In genomic region chr22:46026907-46027218, GRCh38 we compare ENCODE assay signal across 9 cellular contexts. TPM values are rescaled to one million over a fixed set of nuclear protein-coding genes. Genes with fewer than 3 reads are reported as not detected.
DNase-seq lines count a peak whose midpoint lies in the region; ATAC-seq and TF ChIP-seq lines count a peak whose summit lies in the region.
"Had no signal": no experiment of that assay in that cellular context is flagged by ENCODE, and none has a peak within 500 bp of the region (broad histone marks: within the 10 kb centered on the region; RNA-seq: fewer than 3 reads in every experiment).

No MANE protein-coding gene starts in this region.

- POLR2A ChIA-PET in Caco-2 (lab: Charles Lee), result interaction anchor here (1.2 kb wide), 1 partner anchor 14 kb away, joined by 3 read pairs; no protein-coding TSS in a partner anchor

- H3K9me3 ChIP-seq in Caco-2, result no peaks in the 10 kb centered on the region
- no peaks in the 10 kb centered on the region for H3K9me3 ChIP-seq in right atrium auricular region

- TF ChIP-seq CTCF in Caco-2 (IDR thresholded peaks at IDR 0.05; ENCODE audit: insufficient read depth in 1 of 2, low read depth in 1 of 2, low read length in 1 of 2, severe bottlenecking in 1 of 2, unreplicated experiment in 1 of 2), result no peak
- no peak for TF ChIP-seq CTCF in right atrium auricular region (IDR thresholded peaks at IDR 0.05)
- TF ChIP-seq CTCF in progenitor cell of endocrine pancreas (IDR thresholded peaks at IDR 0.05; ENCODE audit: unreplicated experiment), result no peak

- DNase-seq in Caco-2, result no peak
- DNase-seq in activated naive CD8-positive, alpha-beta T cell treated with anti-CD3 and anti-CD28 coated beads for 36 hours, result no peak
- DNase-seq in right atrium auricular region (ENCODE audit: low spot score), result no peak
- DNase-seq in progenitor cell of endocrine pancreas (ENCODE audit: low spot score, unreplicated experiment), result no peak
- DNase-seq in AG08396 (ENCODE audit: low spot score), result no peak
- DNase-seq in cortex of kidney (lab: John Stamatoyannopoulos, UW), result no peak
- no peak for DNase-seq in ureter (ENCODE audit: low spot score)
- DNase-seq: activated CD4-positive, alpha-beta memory T cell treated with anti-CD3 and anti-CD28 coated beads for 36 hours had no signal

- H3K4me1 ChIP-seq in Caco-2, result no peaks in the 10 kb centered on the region; the same call in 1 of the 2 replicates
- H3K4me1 ChIP-seq in right atrium auricular region, result peaks cover 0 to 20% of the 10 kb centered on the region in 2 donors

- H3K4me3 ChIP-seq in Caco-2 (ENCODE audit: low read depth, low read length) (peak overlapping the region; percentile 36), right atrium auricular region (peak overlapping the region; percentile 29 to 55)

- H3K36me3 Mint-ChIP-seq in Caco-2 (ENCODE audit: insufficient read depth, unreplicated experiment) (no peaks in the 10 kb centered on the region), progenitor cell of endocrine pancreas (ENCODE audit: insufficient read depth) (no peaks in the 10 kb centered on the region)
- no peaks in the 10 kb centered on the region for H3K36me3 Mint-ChIP-seq in activated naive CD8-positive, alpha-beta T cell treated with anti-CD3 and anti-CD28 coated beads for 36 hours
- H3K36me3 Mint-ChIP-seq: activated CD4-positive, alpha-beta memory T cell treated with anti-CD3 and anti-CD28 coated beads for 36 hours had no signal

- no peaks in the 10 kb centered on the region for H3K36me3 ChIP-seq in Caco-2 (ENCODE audit: control insufficient read depth, insufficient read depth, low read length)
- H3K36me3 ChIP-seq in right atrium auricular region, result no peaks in the 10 kb centered on the region

- no peaks in the 10 kb centered on the region for H3K27me3 ChIP-seq in Caco-2 (replicated peaks; ENCODE audit: control insufficient read depth, insufficient read depth, low read length)
- no peaks in the 10 kb centered on the region for H3K27me3 ChIP-seq in right atrium auricular region

- peak overlapping the region; percentile 76 to 80 for H3K27ac ChIP-seq in right atrium auricular region

- H3K27ac Mint-ChIP-seq in Caco-2 (ENCODE audit: unreplicated experiment) (no peak overlapping the region), progenitor cell of endocrine pancreas (no peak overlapping the region)
- no peak overlapping the region for H3K27ac Mint-ChIP-seq in activated naive CD8-positive, alpha-beta T cell treated with anti-CD3 and anti-CD28 coated beads for 36 hours
- H3K27ac Mint-ChIP-seq: activated CD4-positive, alpha-beta memory T cell treated with anti-CD3 and anti-CD28 coated beads for 36 hours had no signal

- no peaks in the 10 kb centered on the region for H3K9me3 Mint-ChIP-seq in Caco-2 (ENCODE audit: unreplicated experiment)
- no peaks in the 10 kb centered on the region for H3K9me3 Mint-ChIP-seq in activated naive CD8-positive, alpha-beta T cell treated with anti-CD3 and anti-CD28 coated beads for 36 hours
- H3K9me3 Mint-ChIP-seq in progenitor cell of endocrine pancreas (ENCODE audit: low read depth), result no peaks in the 10 kb centered on the region
- H3K9me3 Mint-ChIP-seq: activated CD4-positive, alpha-beta memory T cell treated with anti-CD3 and anti-CD28 coated beads for 36 hours had no signal

- H3K4me3 Mint-ChIP-seq in Caco-2 (ENCODE audit: unreplicated experiment) (peak overlapping the region; percentile 58), progenitor cell of endocrine pancreas (ENCODE audit: low read depth) (peak overlapping the region; percentile 72)
- peak overlapping the region; percentile 40 for H3K4me3 Mint-ChIP-seq in activated naive CD8-positive, alpha-beta T cell treated with anti-CD3 and anti-CD28 coated beads for 36 hours
- H3K4me3 Mint-ChIP-seq: activated CD4-positive, alpha-beta memory T cell treated with anti-CD3 and anti-CD28 coated beads for 36 hours had no signal

- peaks cover 14% of the 10 kb centered on the region for H3K27me3 Mint-ChIP-seq in Caco-2 (ENCODE audit: insufficient read depth, unreplicated experiment)
- peaks cover 37% of the 10 kb centered on the region for H3K27me3 Mint-ChIP-seq in activated naive CD8-positive, alpha-beta T cell treated with anti-CD3 and anti-CD28 coated beads for 36 hours
- H3K27me3 Mint-ChIP-seq in progenitor cell of endocrine pancreas, result peaks cover 63% of the 10 kb centered on the region

- BruUV-seq in Caco-2 (replicated peaks; lab: Mats Ljungman, UMichigan), result no TSS peak

- intact Hi-C loops in Caco-2 (cut with micrococcal nuclease; ENCODE audit: unreplicated experiment), result no loop called here

- CTCF ChIA-PET in Caco-2 (lab: Charles Lee), result interaction anchor here (1.0 to 3.5 kb wide), 3 partner anchors 9 to 20 kb away, joined by 3 to 20 read pairs (median 8); no protein-coding TSS in a partner anchor

- ATAC-seq in HG03097 (IDR thresholded peaks at IDR 0.05; ENCODE audit: low FRiP score, unreplicated experiment), result no peak

- no peaks in the 10 kb centered on the region for H3K4me1 Mint-ChIP-seq in Caco-2 (ENCODE audit: low read depth, unreplicated experiment)
- H3K4me1 Mint-ChIP-seq in activated naive CD8-positive, alpha-beta T cell treated with anti-CD3 and anti-CD28 coated beads for 36 hours, result peaks cover 12% of the 10 kb centered on the region
- peaks cover 4% of the 10 kb centered on the region for H3K4me1 Mint-ChIP-seq in progenitor cell of endocrine pancreas (ENCODE audit: low read depth)

RNA-seq across cellular contexts. Expression of gene WNT7B, which starts 49.9 kb away (rescaled TPM):
- total RNA-seq in Caco-2 (2022) (0.57 and 0.77 TPM in 2 replicates), right atrium auricular region (under 1 TPM in 1 of 2 donors, not detected in 1; 0.19 TPM), progenitor cell of endocrine pancreas (3.7 and 4.3 TPM in 2 replicates), ureter (58.6 TPM)
- total RNA-seq in activated naive CD8-positive, alpha-beta T cell treated with anti-CD3 and anti-CD28 coated beads for 36 hours, result not detected
- total RNA-seq: activated CD4-positive, alpha-beta memory T cell treated with anti-CD3 and anti-CD28 coated beads for 36 hours had no signal

Comparison
In these comparisons a context has a peak if more than half of its experiments do, and no peak if none do; other contexts are left out.
1. RNA of gene WNT7B, which starts 49.9 kb away (total RNA-seq): 58.6 TPM in ureter (single experiment); 3.7 to 4.3 TPM in progenitor cell of endocrine pancreas, 0.57 to 0.77 TPM in Caco-2, 0.19 TPM in right atrium auricular region and not detected in activated naive CD8-positive, alpha-beta T cell treated with anti-CD3 and anti-CD28 coated beads for 36 hours; every median in the first group is over 10 times any median in the second.
2. Peak in every context shown above with its lines, with median percentiles within 50 percentile points of each other: H3K4me3 Mint-ChIP-seq.